In genomic region chr3:87503901-87504498, GRCh38 we compare ENCODE assay signal across 8 cellular contexts.
DNase-seq lines count a peak whose midpoint lies in the region; ATAC-seq and TF ChIP-seq lines count a peak whose summit lies in the region.

No MANE protein-coding gene starts in this region.

- no peaks in the 10 kb centered on the region for H3K36me3 ChIP-seq in CD4-positive, CD25-positive, alpha-beta regulatory T cell (ENCODE audit: control insufficient read depth, insufficient read depth, low read length)
- H3K36me3 ChIP-seq in upper lobe of right lung, result no peaks in the 10 kb centered on the region

- no peaks in the 10 kb centered on the region for H3K27me3 Mint-ChIP-seq in CD4-positive, CD25-positive, alpha-beta regulatory T cell
- H3K27me3 Mint-ChIP-seq in activated B cell treated with CpG ODN at 0.5 μM for 24 hours, result no peaks in the 10 kb centered on the region

- no peaks in the 10 kb centered on the region for H3K4me1 Mint-ChIP-seq in CD4-positive, CD25-positive, alpha-beta regulatory T cell
- no peaks in the 10 kb centered on the region for H3K4me1 Mint-ChIP-seq in activated B cell treated with CpG ODN at 0.5 μM for 24 hours

- H3K4me1 ChIP-seq in CD4-positive, CD25-positive, alpha-beta regulatory T cell (ENCODE audit: control insufficient read depth, insufficient read depth, low read length, poor library complexity, severe bottlenecking), result no peaks in the 10 kb centered on the region
- no peaks in the 10 kb centered on the region for H3K4me1 ChIP-seq in upper lobe of right lung

- no peaks in the 10 kb centered on the region for H3K27me3 ChIP-seq in CD4-positive, CD25-positive, alpha-beta regulatory T cell (ENCODE audit: control insufficient read depth, insufficient read depth, low read length)
- H3K27me3 ChIP-seq in upper lobe of right lung, result no peaks in the 10 kb centered on the region

- no peaks in the 10 kb centered on the region for H3K9me3 Mint-ChIP-seq in CD4-positive, CD25-positive, alpha-beta regulatory T cell
- H3K9me3 Mint-ChIP-seq in activated B cell treated with CpG ODN at 0.5 μM for 24 hours, result no peaks in the 10 kb centered on the region

- H3K9me3 ChIP-seq in CD4-positive, CD25-positive, alpha-beta regulatory T cell (ENCODE audit: control insufficient read depth in 2 of 2, low read length in 2 of 2), result no peaks in the 10 kb centered on the region
- H3K9me3 ChIP-seq in upper lobe of right lung, result no peaks in the 10 kb centered on the region

- ATAC-seq in CD4-positive, CD25-positive, alpha-beta regulatory T cell (ENCODE audit: low read depth in 2 of 2), result no peak
- ATAC-seq in GM18861 (IDR thresholded peaks at IDR 0.05; ENCODE audit: unreplicated experiment) (peak; percentile 97), HG03039 (IDR thresholded peaks at IDR 0.05; ENCODE audit: unreplicated experiment) (peak; percentile 86), activated B cell treated with CpG ODN at 0.5 μM for 24 hours (ENCODE audit: low read depth) (peak; percentile 28), upper lobe of right lung (peak; percentile 78)

- CTCF ChIA-PET in activated B cell treated with CpG ODN at 0.5 μM for 24 hours (lab: Charles Lee), result no interaction called here

- no peak overlapping the region for H3K27ac Mint-ChIP-seq in CD4-positive, CD25-positive, alpha-beta regulatory T cell
- no peak overlapping the region for H3K27ac Mint-ChIP-seq in activated B cell treated with CpG ODN at 0.5 μM for 24 hours

- peak in 2 of 3 donors; percentile 12 to 53 for DNase-seq in CD4-positive, CD25-positive, alpha-beta regulatory T cell
- DNase-seq in NCI-H2081 treated with DMSO at 0.1 percent for 48 hours (lab: John Stamatoyannopoulos, UW), result peak; percentile 3
- DNase-seq in activated B cell treated with CpG ODN at 0.5 μM for 24 hours, result no peak
- DNase-seq in iPS-NIHi11 (ENCODE audit: low spot score), result peak; percentile 67
- DNase-seq in upper lobe of right lung, result no peak
- DNase-seq in effector CD4-positive, alpha-beta T cell, result no peak

- no peak overlapping the region for H3K27ac ChIP-seq in CD4-positive, CD25-positive, alpha-beta regulatory T cell (ENCODE audit: insufficient read depth, low read length, poor library complexity, severe bottlenecking)
- H3K27ac ChIP-seq in upper lobe of right lung, result no peak overlapping the region

- H3K36me3 Mint-ChIP-seq in CD4-positive, CD25-positive, alpha-beta regulatory T cell, result no peaks in the 10 kb centered on the region
- H3K36me3 Mint-ChIP-seq in activated B cell treated with CpG ODN at 0.5 μM for 24 hours (ENCODE audit: low read depth), result no peaks in the 10 kb centered on the region

- no peak overlapping the region for H3K4me3 ChIP-seq in CD4-positive, CD25-positive, alpha-beta regulatory T cell (ENCODE audit: low read depth, low read length)
- H3K4me3 ChIP-seq in upper lobe of right lung, result no peak overlapping the region

- intact Hi-C loops in activated B cell treated with CpG ODN at 0.5 μM for 24 hours (cut with micrococcal nuclease), result no loop called here
- intact Hi-C loops in upper lobe of right lung (cut with DNase I), result no loop called here

- TF ChIP-seq CTCF in activated B cell treated with CpG ODN at 0.5 μM for 24 hours (IDR thresholded peaks at IDR 0.05) (no peak), upper lobe of right lung (IDR thresholded peaks at IDR 0.05) (peak; percentile 51)

- POLR2A ChIA-PET in activated B cell treated with CpG ODN at 0.5 μM for 24 hours (lab: Charles Lee), result no interaction called here

- no peak overlapping the region for H3K4me3 Mint-ChIP-seq in CD4-positive, CD25-positive, alpha-beta regulatory T cell
- no peak overlapping the region for H3K4me3 Mint-ChIP-seq in activated B cell treated with CpG ODN at 0.5 μM for 24 hours

Comparison
In these comparisons a context has a peak if more than half of its experiments do, and no peak if none do; other contexts are left out.
1. ATAC-seq: peak in GM18861 (single experiment), HG03039 (single experiment), activated B cell treated with CpG ODN at 0.5 μM for 24 hours (single experiment) and upper lobe of right lung (single experiment); none in CD4-positive, CD25-positive, alpha-beta regulatory T cell (0 of 2).
2. DNase-seq: peak in CD4-positive, CD25-positive, alpha-beta regulatory T cell (2 of 3), NCI-H2081 treated with DMSO at 0.1 percent for 48 hours (single experiment) and iPS-NIHi11 (single experiment); none in activated B cell treated with CpG ODN at 0.5 μM for 24 hours (single experiment), upper lobe of right lung (single experiment) and effector CD4-positive, alpha-beta T cell (single experiment).